27 cellular contexts compared by ENCODE assay signal in genomic region chr10:23238015-23238414, GRCh38. TPM values are rescaled to one million over a fixed set of nuclear protein-coding genes. Genes with fewer than 3 reads are reported as not detected.
A peak's percentile ranks its signal among the peaks of the same experiment; 100 is the strongest.
DNase-seq lines count a peak whose midpoint lies in the region; ATAC-seq, FAIRE-seq and TF ChIP-seq lines count a peak whose summit lies in the region.
"Had no signal": no experiment of that assay in that cellular context is flagged by ENCODE, and none has a peak within 500 bp of the region (broad histone marks: within the 10 kb centered on the region; RNA-seq: fewer than 3 reads in every experiment).

No MANE protein-coding gene starts in this region.

- TF ChIP-seq RAD21 in HepG2 (CRISPR knock-in tag; IDR thresholded peaks at IDR 0.05) = no peak

- TF ChIP-seq EP300 in HepG2 (IDR thresholded peaks at IDR 0.05; ENCODE audit: low read depth in 2 of 2, low read length in 2 of 2) (no peak), HepG2 (CRISPR knock-in tag; IDR thresholded peaks at IDR 0.05; ENCODE audit: borderline replicate concordance) (no peak)

- no peaks in the 10 kb centered on the region for H3K27me3 Mint-ChIP-seq in progenitor cell of endocrine pancreas
- H3K27me3 Mint-ChIP-seq: CD4-positive, CD25-positive, alpha-beta regulatory T cell had no signal

- intact Hi-C loops in HepG2 (cut with micrococcal nuclease; ENCODE audit: unreplicated experiment) = no loop called here
- intact Hi-C loops in right lobe of liver (cut with DNase I) = no loop called here

- H3K36me3 ChIP-seq in HepG2 (replicated peaks in 1 of 2; ENCODE audit: control insufficient read depth in 1 of 2, insufficient read depth in 2 of 2, low read length in 2 of 2) = no peaks in the 10 kb centered on the region
- no peaks in the 10 kb centered on the region for H3K36me3 ChIP-seq in right lobe of liver
- H3K36me3 ChIP-seq: BE2C, BLaER1 had no signal

- no peak overlapping the region for H3K4me3 Mint-ChIP-seq in progenitor cell of endocrine pancreas (ENCODE audit: low read depth)
- H3K4me3 Mint-ChIP-seq: CD14-positive monocyte; CD4-positive, alpha-beta memory T cell; CD4-positive, CD25-positive, alpha-beta regulatory T cell; CD8-positive, alpha-beta memory T cell had no signal

- peaks cover 4% of the 10 kb centered on the region for H3K4me1 Mint-ChIP-seq in progenitor cell of endocrine pancreas (ENCODE audit: low read depth)
- H3K4me1 Mint-ChIP-seq: CD14-positive monocyte; CD4-positive, alpha-beta memory T cell; CD4-positive, CD25-positive, alpha-beta regulatory T cell; CD8-positive, alpha-beta memory T cell had no signal

- no peaks in the 10 kb centered on the region for H4K20me1 ChIP-seq in HepG2 (ENCODE audit: insufficient read depth, low read length)
- H4K20me1 ChIP-seq: BLaER1 had no signal

- ATAC-seq in HepG2 (peak; percentile 98), right lobe of liver (no peak)

- H3K9me3 ChIP-seq in HepG2 (ENCODE audit: low read length) (no peaks in the 10 kb centered on the region), right lobe of liver (no peaks in the 10 kb centered on the region)
- H3K9me3 ChIP-seq: BE2C had no signal

- TF ChIP-seq CTCF in HepG2 (CRISPR knock-in tag; IDR thresholded peaks at IDR 0.05) (0 out of 2 replicates have a peak, but pooled peaks have one; percentile 7), right lobe of liver (IDR thresholded peaks at IDR 0.05) (no peak), progenitor cell of endocrine pancreas (IDR thresholded peaks at IDR 0.05; ENCODE audit: unreplicated experiment) (no peak)

- peaks cover 23% of the 10 kb centered on the region for H3K9me3 Mint-ChIP-seq in progenitor cell of endocrine pancreas (ENCODE audit: low read depth)

- peak; percentile 52 for DNase-seq in NCI-H748 (lab: John Stamatoyannopoulos, UW; ENCODE audit: unreplicated experiment)
- DNase-seq in NCI-H748 treated with DMSO at 0.1 percent for 48 hours (lab: John Stamatoyannopoulos, UW) = no peak
- DNase-seq in HepG2 (ENCODE audit: low spot score) = peak; percentile 52
- no peak for DNase-seq in right lobe of liver
- peak; percentile 59 for DNase-seq in NCI-H774 (lab: John Stamatoyannopoulos, UW)
- DNase-seq in progenitor cell of endocrine pancreas (ENCODE audit: low spot score, unreplicated experiment) = no peak
- DNase-seq in DMS79 (lab: John Stamatoyannopoulos, UW) = no peak
- no peak for DNase-seq in A172 (ENCODE audit: low spot score)
- DNase-seq: ACHN; BE2C; C1 segment of cervical spinal cord; CD4-positive, alpha-beta memory T cell; CD4-positive, CD25-positive, alpha-beta regulatory T cell; CD8-positive, alpha-beta memory T cell; COR-L47; DMS 273 treated with DMSO at 0.1 percent for 48 hours; DMS153; DMS79 treated with DMSO at 0.1 percent for 48 hours; GF-D8 had no signal

- 0% methylated on average over 3 of the region's 3 CpGs for WGBS in HepG2 (ENCODE audit: low lambda C conversion rate)
- WGBS in right lobe of liver (ENCODE audit: insufficient coverage, low coverage, low lambda C conversion rate, missing lambda C conversion rate) = 28% methylated on average over 3 of the region's 3 CpGs

- TF ChIP-seq POLR2A in HepG2 (IDR thresholded peaks at IDR 0.05; ENCODE audit: insufficient read depth in 1 of 2, low read depth in 2 of 2, low read length in 2 of 2) (no peak), right lobe of liver (IDR thresholded peaks at IDR 0.05) (no peak)

- H3K36me3 Mint-ChIP-seq in progenitor cell of endocrine pancreas (ENCODE audit: insufficient read depth) = peaks cover 5% of the 10 kb centered on the region
- H3K36me3 Mint-ChIP-seq: CD14-positive monocyte had no signal

- H2AFZ ChIP-seq in HepG2 (ENCODE audit: low read length) = no peak overlapping the region

- in situ Hi-C loops in HepG2 (cut with HindIII; ENCODE audit: extremely low pct_ligation_motif_present, low pct_unique_long_range_greater_than_20kb) = no loop called here

- peak; percentile 4 for FAIRE-seq in HepG2 (lab: Jason Lieb, UNC)
- FAIRE-seq: A204.1, G401.6, GM12891 had no signal

- H3K4me3 ChIP-seq in HepG2 (replicated peaks in 1 of 3; ENCODE audit: insufficient read depth in 1 of 3, low read depth in 2 of 3, low read length in 3 of 3) = no peak overlapping the region
- no peak overlapping the region for H3K4me3 ChIP-seq in right lobe of liver
- H3K4me3 ChIP-seq: BLaER1 had no signal

- no peak overlapping the region for H3K4me2 ChIP-seq in HepG2 (ENCODE audit: low read depth, low read length)
- H3K4me2 ChIP-seq: BLaER1 had no signal

- POLR2A ChIA-PET in HepG2 (lab: Yijun Ruan, JAX) = no interaction called here

- no peaks in the 10 kb centered on the region for H3K79me2 ChIP-seq in HepG2 (ENCODE audit: insufficient read depth, low read length)

- H3K27me3 ChIP-seq in HepG2 (ENCODE audit: control insufficient read depth in 1 of 2, insufficient read depth in 2 of 2, low read length in 2 of 2) (no peaks in the 10 kb centered on the region), right lobe of liver (no peaks in the 10 kb centered on the region)
- H3K27me3 ChIP-seq: BE2C, BLaER1 had no signal

- H3K9ac ChIP-seq in HepG2 (ENCODE audit: insufficient read depth, low read depth, low read length) = no peak overlapping the region
- H3K9ac ChIP-seq: BLaER1 had no signal

- BruUV-seq in HepG2 (replicated peaks; lab: Mats Ljungman, UMichigan) = no TSS peak

- H3K4me1 ChIP-seq in HepG2 (ENCODE audit: insufficient read depth, low read length) (peaks cover 33% of the 10 kb centered on the region), right lobe of liver (no peaks in the 10 kb centered on the region)
- H3K4me1 ChIP-seq: BE2C, BLaER1 had no signal

- CTCF ChIA-PET in HepG2 (lab: Yijun Ruan, JAX; ENCODE audit: low intra/inter-chr PET ratio, low total read pairs) = no interaction called here

- peak overlapping the region; percentile 77 for H3K27ac Mint-ChIP-seq in progenitor cell of endocrine pancreas
- H3K27ac Mint-ChIP-seq: CD14-positive monocyte; CD4-positive, alpha-beta memory T cell; CD8-positive, alpha-beta memory T cell had no signal

- H3K27ac ChIP-seq in HepG2 (ENCODE audit: extremely low read length, insufficient read depth, low read length) (no peak overlapping the region), right lobe of liver (no peak overlapping the region)
- H3K27ac ChIP-seq: 22Rv1, BLaER1 had no signal

TF ChIP-seq in HepG2, 621 proteins besides CTCF, POLR2A, EP300 and RAD21 (continues in another document):
- TF ChIP-seq MYC (CRISPR knock-in tag; IDR thresholded peaks at IDR 0.05; ENCODE audit: borderline replicate concordance) = no peak
- no peak for TF ChIP-seq ZBTB8A (CRISPR knock-in tag; IDR thresholded peaks at IDR 0.05; ENCODE audit: borderline replicate concordance, low read depth)
- no peak for TF ChIP-seq ARID2 (CRISPR knock-in tag; IDR thresholded peaks at IDR 0.05; ENCODE audit: borderline replicate concordance)
- no peak for TF ChIP-seq ZNF337 (CRISPR knock-in tag; IDR thresholded peaks at IDR 0.05; ENCODE audit: borderline replicate concordance, low read depth)
- TF ChIP-seq ESRRA (CRISPR knock-in tag; IDR thresholded peaks at IDR 0.05; ENCODE audit: low read depth) = no peak
- peak; percentile 42 for TF ChIP-seq TEAD3 (CRISPR knock-in tag; optimal IDR thresholded peaks at IDR 0.05; ENCODE audit: borderline replicate concordance)
- no peak for TF ChIP-seq ZNF569 (CRISPR knock-in tag; IDR thresholded peaks at IDR 0.05; ENCODE audit: borderline replicate concordance)
- no peak for TF ChIP-seq SYNCRIP (IDR thresholded peaks at IDR 0.05; ENCODE audit: insufficient read depth, low read depth, low read length)
- TF ChIP-seq MBD4 (IDR thresholded peaks at IDR 0.05; ENCODE audit: borderline replicate concordance, low read length) = no peak
- 0 out of 2 replicates have a peak, but pooled peaks have one; percentile 20 for TF ChIP-seq HMG20A (CRISPR knock-in tag; IDR thresholded peaks at IDR 0.05; ENCODE audit: borderline replicate concordance)
- no peak for TF ChIP-seq ZNF383 (CRISPR knock-in tag; IDR thresholded peaks at IDR 0.05; ENCODE audit: borderline replicate concordance)
- TF ChIP-seq SAP130 (CRISPR knock-in tag; IDR thresholded peaks at IDR 0.05; ENCODE audit: low read depth) = 0 out of 2 replicates have a peak, but pooled peaks have one; percentile 12
- TF ChIP-seq MTF2 (CRISPR knock-in tag; IDR thresholded peaks at IDR 0.05; ENCODE audit: borderline replicate concordance) = no peak
- no peak for TF ChIP-seq GATAD1 (CRISPR knock-in tag; IDR thresholded peaks at IDR 0.05)

RNA-seq across cellular contexts. Expression of gene PTF1A, which starts 45.9 kb away (rescaled TPM):
- total RNA-seq in HepG2 (2016; rRNA removed; fragmentation: Illumina TruSeq; extraction: Trizol) (not detected in 2 replicates), right lobe of liver (not detected), progenitor cell of endocrine pancreas (41.3 and 50.7 TPM in 2 replicates)
- not detected in 2 replicates for total RNA-seq in HepG2 (2016; cell fraction: cytosol; rRNA removed; fragmentation: Illumina TruSeq; extraction: Trizol; ENCODE audit: low read depth)
- total RNA-seq in HepG2 (2016; cell fraction: insoluble cytoplasmic fraction; rRNA removed; fragmentation: Illumina TruSeq; extraction: Trizol) = not detected in 2 replicates
- not detected in 2 replicates for total RNA-seq in HepG2 (2016; cell fraction: membrane; rRNA removed; fragmentation: Illumina TruSeq; extraction: Trizol)
- total RNA-seq in HepG2 (2016; cell fraction: nucleus; rRNA removed; fragmentation: Illumina TruSeq; extraction: Trizol) = not detected in 2 replicates
- polyA plus RNA-seq in HepG2 (2011; rRNA removed) = not detected in 2 replicates
- not detected in 2 replicates for polyA plus RNA-seq in HepG2 (2011; cell fraction: cytosol; rRNA removed)
- polyA plus RNA-seq in HepG2 (2011; cell fraction: nucleus; rRNA removed) = not detected in 2 replicates
- polyA plus RNA-seq in HepG2 (2012) = not detected in 2 replicates
- polyA plus RNA-seq in HepG2 (2016; cell fraction: cytosol; fragmentation: Illumina TruSeq; extraction: Trizol; ENCODE audit: low read depth) = not detected in 2 replicates
- not detected in 2 replicates for polyA plus RNA-seq in HepG2 (2016; cell fraction: insoluble cytoplasmic fraction; fragmentation: Illumina TruSeq; extraction: Trizol; ENCODE audit: low read depth)
- not detected in 2 replicates for polyA plus RNA-seq in HepG2 (2016; cell fraction: membrane; fragmentation: Illumina TruSeq; extraction: Trizol; ENCODE audit: low read depth)
- polyA plus RNA-seq in HepG2 (2016; cell fraction: nucleus; fragmentation: Illumina TruSeq; extraction: Trizol; ENCODE audit: insufficient read depth, low read depth) = not detected in 2 replicates
- not detected in 2 replicates for polyA minus RNA-seq in HepG2 (2011; rRNA and poly(A)+ RNA removed; ENCODE audit: low replicate concordance)
- polyA minus RNA-seq in HepG2 (2011; cell fraction: cytosol; rRNA and poly(A)+ RNA removed) = not detected in 2 replicates
- polyA minus RNA-seq in HepG2 (2011; cell fraction: nucleus; rRNA and poly(A)+ RNA removed) = not detected in 2 replicates
- not detected in 2 replicates for total RNA-seq in A172 (2014; rRNA removed; shearing (Covaris generic))
- total RNA-seq: A673; CD4-positive, alpha-beta memory T cell; CD4-positive, CD25-positive, alpha-beta regulatory T cell; CD8-positive, alpha-beta memory T cell had no signal
- polyA plus RNA-seq: AG04450; CD14-positive monocyte; CD4-positive, alpha-beta memory T cell; CD4-positive, CD25-positive, alpha-beta regulatory T cell; CD8-positive, alpha-beta memory T cell had no signal

Comparison
In these comparisons a context has a peak if more than half of its experiments do, and no peak if none do; other contexts are left out.
1. DNase-seq: peak in NCI-H748 (single experiment), HepG2 (single experiment) and NCI-H774 (single experiment); none in NCI-H748 treated with DMSO at 0.1 percent for 48 hours (single experiment), right lobe of liver (0 of 3), progenitor cell of endocrine pancreas (single experiment), DMS79 (single experiment) and A172 (single experiment).
2. RNA of gene PTF1A, which starts 45.9 kb away (total RNA-seq): 41.3 to 50.7 TPM in progenitor cell of endocrine pancreas; not detected in HepG2, not detected in right lobe of liver and not detected in A172; every median in the first group is over 10 times any median in the second.